12 cellular contexts compared by ENCODE assay signal in genomic region chr22:47495102-47495501, GRCh38.
DNase-seq lines count a peak whose midpoint lies in the region; ATAC-seq, FAIRE-seq and TF ChIP-seq lines count a peak whose summit lies in the region.
"Had no signal": no experiment of that assay in that cellular context is flagged by ENCODE, and none has a peak within 500 bp of the region (broad histone marks: within the 10 kb centered on the region; RNA-seq: fewer than 3 reads in every experiment).

No MANE protein-coding gene starts in this region.

- peak overlapping the region; percentile 9 for H3K4me3 Mint-ChIP-seq in central memory CD8-positive, alpha-beta T cell

- FAIRE-seq in GM12891 (lab: Jason Lieb, UNC), result no peak

- peaks cover 19% of the 10 kb centered on the region for H3K4me1 Mint-ChIP-seq in central memory CD8-positive, alpha-beta T cell

- no peaks in the 10 kb centered on the region for H3K36me3 Mint-ChIP-seq in central memory CD8-positive, alpha-beta T cell (ENCODE audit: insufficient read depth)

- no peak overlapping the region for H3K4me3 ChIP-seq in SK-N-MC
- H3K4me3 ChIP-seq: skin epidermis, suprapubic skin had no signal

- TF ChIP-seq POLR2A in GM12891 (IDR thresholded peaks at IDR 0.05; ENCODE audit: low read depth, low read length), result no peak

- peak overlapping the region; percentile 19 for H3K27ac Mint-ChIP-seq in central memory CD8-positive, alpha-beta T cell (ENCODE audit: low read depth)

- no peaks in the 10 kb centered on the region for H3K36me3 ChIP-seq in SK-N-MC (ENCODE audit: insufficient read depth, low read length)
- H3K36me3 ChIP-seq: suprapubic skin had no signal

- DNase-seq in CD1c-positive myeloid dendritic cell (ENCODE audit: extremely low spot score), result peak; percentile 51
- DNase-seq in GM12891 (ENCODE audit: insufficient read length, low spot score), result no peak
- DNase-seq in SK-N-MC (ENCODE audit: low read depth, low spot score), result peak; percentile 3
- no peak for DNase-seq in central memory CD8-positive, alpha-beta T cell (ENCODE audit: low spot score in 2 of 2)
- DNase-seq in G401 (ENCODE audit: low spot score), result no peak
- no peak for DNase-seq in NCI-H1417 treated with DMSO at 0.1 percent for 48 hours (lab: John Stamatoyannopoulos, UW)
- DNase-seq in stimulated activated CD4-positive, alpha-beta T cell treated with anti-CD3 and anti-CD28 coated beads, Interleukin-12 subunit alpha, Interleukin-12 subunit beta, amount 100 ng/mL, for 4 hours, result no peak
- DNase-seq: GOT3, NCI-H2227 treated with DMSO at 0.1 percent for 48 hours had no signal

- peaks cover 3% of the 10 kb centered on the region; the same call in 1 of the 2 replicates for H3K9me3 ChIP-seq in SK-N-MC (ENCODE audit: low read depth, low read length)

- H3K9me3 Mint-ChIP-seq in central memory CD8-positive, alpha-beta T cell, result peaks cover 19% of the 10 kb centered on the region

- H3K27me3 Mint-ChIP-seq in central memory CD8-positive, alpha-beta T cell, result peaks cover 15% of the 10 kb centered on the region

- in situ Hi-C loops in G401 (cut with HindIII; ENCODE audit: low sequenced_read_pairs), result no loop called here

- peak; percentile 43 for ATAC-seq in central memory CD8-positive, alpha-beta T cell (replicated peaks; ENCODE audit: extremely low read depth, poor library complexity, severe bottlenecking)
- no peak for ATAC-seq in SK-N-SH treated with all-trans-retinoic acid at 6 μM for 48 hours

- no peak overlapping the region for H3K9ac ChIP-seq in SK-N-MC (ENCODE audit: insufficient read length)

- H3K27ac ChIP-seq in SK-N-MC, result no peak overlapping the region
- H3K27ac ChIP-seq: skin epidermis, suprapubic skin had no signal

TF ChIP-seq in GM12891, 5 proteins besides CTCF, POLR2A, EP300 and RAD21:
- TF ChIP-seq POLR2AphosphoS5 (IDR thresholded peaks at IDR 0.05; ENCODE audit: low read depth, low read length) (no peak), SPI1 (IDR thresholded peaks at IDR 0.05; ENCODE audit: low read depth, low read length) (peak; percentile 46; the same call in 1 of the 2 replicates)

TF ChIP-seq in SK-N-SH treated with all-trans-retinoic acid at 6 μM for 48 hours, 23 proteins besides CTCF, POLR2A, EP300 and RAD21:
- no peak for TF ChIP-seq PPARA (CRISPR knock-in tag; IDR thresholded peaks at IDR 0.05; ENCODE audit: borderline replicate concordance)
- TF ChIP-seq ZC3H10 (CRISPR knock-in tag; IDR thresholded peaks at IDR 0.05), result no peak
- TF ChIP-seq TCF4 (CRISPR knock-in tag; IDR thresholded peaks at IDR 0.05; ENCODE audit: borderline replicate concordance), result no peak
- TF ChIP-seq ARNTL (CRISPR knock-in tag; IDR thresholded peaks at IDR 0.05; ENCODE audit: borderline replicate concordance, low read depth), result no peak
- no peak for TF ChIP-seq ZNF8 (CRISPR knock-in tag; IDR thresholded peaks at IDR 0.05)
- TF ChIP-seq ESRRG (CRISPR knock-in tag; IDR thresholded peaks at IDR 0.05), result no peak
- TF ChIP-seq ZFP30 (CRISPR knock-in tag; IDR thresholded peaks at IDR 0.05), result no peak
- TF ChIP-seq CSDC2 (CRISPR knock-in tag; IDR thresholded peaks at IDR 0.05), result no peak
- no peak for TF ChIP-seq OSR1 (CRISPR knock-in tag; IDR thresholded peaks at IDR 0.05)

Comparison
In these comparisons a context has a peak if more than half of its experiments do, and no peak if none do; other contexts are left out.
1. DNase-seq: peak in CD1c-positive myeloid dendritic cell (single experiment) and SK-N-MC (single experiment); none in GM12891 (single experiment), central memory CD8-positive, alpha-beta T cell (0 of 2), G401 (single experiment), NCI-H1417 treated with DMSO at 0.1 percent for 48 hours (single experiment) and stimulated activated CD4-positive, alpha-beta T cell treated with anti-CD3 and anti-CD28 coated beads, Interleukin-12 subunit alpha, Interleukin-12 subunit beta, amount 100 ng/mL, for 4 hours (single experiment).